In the genomic region with DNA sequence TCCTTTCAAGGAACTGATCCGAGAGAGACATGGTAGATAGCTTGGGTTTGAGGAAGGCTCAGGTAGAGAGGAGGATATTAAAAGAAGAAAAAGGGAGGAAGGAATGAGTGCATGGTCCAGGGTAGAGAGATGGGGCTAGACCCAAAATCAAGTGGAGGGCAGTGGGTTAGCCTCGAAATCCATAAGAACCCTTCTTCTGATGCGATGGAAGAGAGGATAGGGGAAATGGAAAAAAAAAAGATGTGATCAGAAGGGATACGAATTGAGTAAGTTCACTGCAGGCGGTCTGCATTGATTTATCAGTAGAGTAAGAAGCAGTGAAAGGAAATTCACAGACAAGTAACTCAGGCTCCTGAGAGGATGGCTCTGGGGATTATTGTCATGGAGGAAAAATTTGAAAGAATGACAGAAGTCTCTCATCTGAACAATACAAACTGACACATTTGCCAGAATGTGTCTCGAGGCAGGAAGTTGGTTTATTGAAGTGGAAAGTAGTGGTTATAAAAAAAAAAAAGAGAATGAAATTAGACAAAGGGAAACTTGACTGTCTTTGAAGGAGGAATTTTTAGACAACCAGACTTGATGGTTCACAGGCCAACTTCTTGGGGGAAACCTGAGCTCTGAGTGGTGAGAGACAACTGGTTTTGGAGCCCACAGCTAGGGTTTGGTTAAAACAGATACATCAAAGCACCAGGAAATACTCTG, we compare ENCODE assay signal across 9 cellular contexts. TPM values are rescaled to one million over a fixed set of nuclear protein-coding genes. Genes with fewer than 3 reads are reported as not detected.
DNase-seq lines count a peak whose midpoint lies in the region; ATAC-seq, FAIRE-seq and TF ChIP-seq lines count a peak whose summit lies in the region.
"Had no signal": no experiment of that assay in that cellular context is flagged by ENCODE, and none has a peak within 500 bp of the region (broad histone marks: within the 10 kb centered on the region; RNA-seq: fewer than 3 reads in every experiment).

No MANE protein-coding gene starts in this region.

- no peaks in the 10 kb centered on the region for H3K9me2 ChIP-seq in SU-DHL-6 (replicated peaks; ENCODE audit: insufficient read depth, low read length)

- peak overlapping the region; percentile 1; the same call in 1 of the 2 replicates for H3K27ac Mint-ChIP-seq in HFFc6
- H3K27ac Mint-ChIP-seq in natural killer cell, result peak overlapping the region; percentile 4 to 24

- H3K9me3 ChIP-seq in SU-DHL-6 (ENCODE audit: insufficient read depth, low read length) (no peaks in the 10 kb centered on the region), spleen (no peaks in the 10 kb centered on the region), kidney (ENCODE audit: control insufficient read depth in 1 of 2, low read length in 2 of 2) (no peaks in the 10 kb centered on the region)

- TF ChIP-seq POLR2A in spleen (IDR thresholded peaks at IDR 0.05), result no peak

- DNase-seq in HFFc6 (no peak), natural killer cell (no peak), Ammon's horn (ENCODE audit: low spot score) (no peak), HuH-7.5 (ENCODE audit: low spot score) (no peak), spleen (no peak), kidney (no peak)
- DNase-seq: NCI-H69 had no signal

- no peak overlapping the region for H2AFZ ChIP-seq in SU-DHL-6 (ENCODE audit: low read depth, low read length, severe bottlenecking)

- no peak overlapping the region for H3K4me3 Mint-ChIP-seq in HFFc6
- H3K4me3 Mint-ChIP-seq in natural killer cell, result peak overlapping the region; percentile 43

- TF ChIP-seq CTCF in HFFc6 (IDR thresholded peaks at IDR 0.05) (no peak), SU-DHL-6 (IDR thresholded peaks at IDR 0.05; ENCODE audit: insufficient read depth, low read length, poor library complexity, severe bottlenecking) (no peak), natural killer cell (IDR thresholded peaks at IDR 0.05) (no peak), spleen (IDR thresholded peaks at IDR 0.05 in 8 of 11, conservative IDR thresholded peaks at IDR 0.05 in 3 of 11) (no peak), kidney (IDR thresholded peaks at IDR 0.05; ENCODE audit: borderline replicate concordance, extremely low read depth, insufficient read depth) (no peak)

- H3K79me2 ChIP-seq in SU-DHL-6 (ENCODE audit: insufficient read depth, low read length), result no peaks in the 10 kb centered on the region

- H3K27me3 ChIP-seq in SU-DHL-6 (ENCODE audit: low read length), result no peaks in the 10 kb centered on the region
- no peaks in the 10 kb centered on the region for H3K27me3 ChIP-seq in spleen (replicated peaks in 1 of 7)

- no peak overlapping the region for H3K9ac ChIP-seq in SU-DHL-6 (ENCODE audit: low read length)
- no peak overlapping the region for H3K9ac ChIP-seq in kidney (ENCODE audit: low read length in 2 of 2)

- H4K20me1 ChIP-seq in SU-DHL-6 (ENCODE audit: low read depth, low read length), result no peaks in the 10 kb centered on the region

- H3K27me3 Mint-ChIP-seq in HFFc6 (ENCODE audit: insufficient read depth), result no peaks in the 10 kb centered on the region
- peaks cover 7 to 12% of the 10 kb centered on the region in 2 donors for H3K27me3 Mint-ChIP-seq in natural killer cell (ENCODE audit: low read depth in 2 of 2)

- H3K36me3 ChIP-seq in SU-DHL-6 (ENCODE audit: low read length) (no peaks in the 10 kb centered on the region), spleen (no peaks in the 10 kb centered on the region), kidney (ENCODE audit: control insufficient read depth in 1 of 2, insufficient read depth in 2 of 2, low read length in 2 of 2) (no peaks in the 10 kb centered on the region)

- H3F3A ChIP-seq in SU-DHL-6 (ENCODE audit: insufficient read depth), result peaks cover 7% of the 10 kb centered on the region; the same call in 1 of the 2 replicates

- H3K9me3 Mint-ChIP-seq in HFFc6 (no peaks in the 10 kb centered on the region), natural killer cell (no peaks in the 10 kb centered on the region)

- FAIRE-seq in kidney (lab: Jason Lieb, UNC), result no peak

- WGBS in spleen, 5 donors, result 55 to 64% (median 60%) methylated on average over 6 of the region's 6 CpGs

- no peak overlapping the region for H3K27ac ChIP-seq in SU-DHL-6 (ENCODE audit: low read depth, low read length)
- peak overlapping the region in 2 of 8 donors; percentile 14 to 22 for H3K27ac ChIP-seq in spleen
- H3K27ac ChIP-seq in kidney (ENCODE audit: low read depth in 2 of 2, low read length in 2 of 2), result no peak overlapping the region

- H3K4me1 Mint-ChIP-seq in HFFc6 (ENCODE audit: low read depth) (peaks cover 47% of the 10 kb centered on the region), natural killer cell (peaks cover 17% of the 10 kb centered on the region in 2 donors)

- H3K36me3 Mint-ChIP-seq in HFFc6 (ENCODE audit: low read depth) (peaks cover 32% of the 10 kb centered on the region), natural killer cell (no peaks in the 10 kb centered on the region)

- ATAC-seq in GM18519 (IDR thresholded peaks at IDR 0.05; ENCODE audit: low FRiP score, unreplicated experiment), result peak; percentile 47
- peak; percentile 42 to 79 (median 46) for ATAC-seq in natural killer cell

- peak overlapping the region; percentile 37 for H3K4me2 ChIP-seq in SU-DHL-6 (ENCODE audit: low read depth, low read length, poor library complexity, severe bottlenecking)

- H3K4me3 ChIP-seq in SU-DHL-6 (ENCODE audit: insufficient read depth, low read length, poor library complexity, severe bottlenecking) (no peak overlapping the region), spleen (no peak overlapping the region), kidney (ENCODE audit: low read length in 2 of 2) (no peak overlapping the region)

- intact Hi-C loops in natural killer cell (cut with micrococcal nuclease), result no loop called here
- intact Hi-C loops in spleen (cut with DNase I; ENCODE audit: low total_unique reads), result no loop called here
- intact Hi-C loops in kidney (cut with DNase I), result no loop called here

- peaks cover 8 to 80% (median 42%) of the 10 kb centered on the region in 6 donors for H3K4me1 ChIP-seq in spleen
- peaks cover 8 to 22% of the 10 kb centered on the region in 2 donors for H3K4me1 ChIP-seq in kidney (ENCODE audit: control insufficient read depth in 1 of 2, insufficient read depth in 1 of 2, low read depth in 1 of 2, low read length in 2 of 2)

RNA-seq across cellular contexts. Expression of gene PPFIBP1, which starts 10.2 kb away (rescaled TPM):
- 100 to 1,000 TPM in 2 of 6 experiments, 10 to 100 TPM in 4; 79.1 to 104 (median 92.0) TPM for total RNA-seq in HFFc6 (2021; fragmentation: NEBNext Ultra II Directional; extraction: Animal tissue kit (Norgen Biotek cat#: 25700))
- total RNA-seq in natural killer cell, result 1 to 10 TPM in 2 of 3 donors, under 1 TPM in 1; 0.73 to 1.6 (median 1.4) TPM
- 100 to 1,000 TPM in 5 of 7 donors, 10 to 100 TPM in 2; 71.4 to 182 (median 121) TPM for total RNA-seq in spleen
- polyA plus RNA-seq in spleen, result 10 to 100 TPM in 1 of 3 donors, 1 to 10 TPM in 2; 3.7 to 10.7 (median 4.1) TPM
- 175 TPM for total RNA-seq in kidney
- polyA plus RNA-seq in kidney (ENCODE audit: insufficient read depth, low read depth, low replicate concordance), result 12.7 TPM

Comparison
In these comparisons a context has a peak if more than half of its experiments do, and no peak if none do; other contexts are left out.
1. RNA of gene PPFIBP1, which starts 10.2 kb away (total RNA-seq): 175 TPM in kidney (single experiment), 71.4 to 182 TPM in spleen and 79.1 to 104 TPM in HFFc6; 0.73 to 1.6 TPM in natural killer cell; every median in the first group is over 10 times any median in the second.